8 cellular contexts compared by ENCODE assay signal in the genomic region with DNA sequence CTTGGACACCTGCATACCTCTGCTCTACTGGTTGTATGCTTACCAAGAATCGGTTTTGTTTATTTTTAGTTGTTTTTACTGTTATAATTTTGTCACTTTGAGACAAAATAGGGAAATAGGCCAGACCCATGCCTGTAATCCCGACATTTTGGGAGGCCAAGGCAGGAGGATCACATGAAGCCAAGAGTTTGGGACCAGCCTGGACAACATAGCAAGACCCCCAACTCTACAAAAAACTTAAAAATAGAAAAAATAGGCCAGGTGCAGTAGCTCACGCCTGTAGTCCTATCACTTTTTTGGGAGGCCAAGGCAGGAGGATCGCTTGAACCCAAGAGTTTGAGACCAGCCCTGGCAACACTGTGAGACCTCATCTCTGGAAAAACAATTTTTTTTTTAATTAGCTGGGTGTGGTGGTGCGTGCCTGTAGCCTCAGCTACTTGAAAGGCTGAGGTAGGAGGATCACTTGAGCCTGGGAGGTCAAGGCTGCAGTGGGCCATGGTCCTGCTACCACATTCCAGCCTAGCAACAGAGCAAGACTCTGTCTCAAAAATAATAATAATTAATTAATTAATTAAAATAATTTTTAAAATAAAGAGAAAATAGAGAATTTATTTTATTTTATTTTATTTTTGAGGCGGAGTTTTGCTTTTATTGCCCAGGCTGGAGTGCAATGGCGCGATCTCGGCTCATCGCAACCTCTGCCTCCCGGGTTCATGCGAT. TPM values are rescaled to one million over a fixed set of nuclear protein-coding genes. Genes with fewer than 3 reads are reported as not detected.
DNase-seq lines count a peak whose midpoint lies in the region; ATAC-seq and TF ChIP-seq lines count a peak whose summit lies in the region.

No MANE protein-coding gene starts in this region.

- peak overlapping the region in 3 of 9 donors; percentile 36 to 98 (median 94) for H3K27ac Mint-ChIP-seq in naive thymus-derived CD4-positive, alpha-beta T cell

- no peaks in the 10 kb centered on the region for H3K9me3 ChIP-seq in naive thymus-derived CD4-positive, alpha-beta T cell (ENCODE audit: control insufficient read depth in 2 of 3, low read length in 3 of 3)

- H3K4me3 Mint-ChIP-seq in naive thymus-derived CD4-positive, alpha-beta T cell: peak overlapping the region; percentile 38 to 100 (median 96)

- H3K36me3 ChIP-seq in brain microvascular endothelial cell (replicated peaks): no peaks in the 10 kb centered on the region
- H3K36me3 ChIP-seq in naive thymus-derived CD4-positive, alpha-beta T cell (ENCODE audit: control insufficient read depth in 2 of 3, insufficient read depth in 3 of 3, low read length in 3 of 3): peaks cover 0 to 5% (median 0%) of the 10 kb centered on the region in 3 experiments

- ATAC-seq in naive thymus-derived CD4-positive, alpha-beta T cell: no peak
- ATAC-seq in GM18870 (IDR thresholded peaks at IDR 0.05; ENCODE audit: unreplicated experiment) (no peak), HG02610 (IDR thresholded peaks at IDR 0.05; ENCODE audit: unreplicated experiment) (no peak), GM18517 (IDR thresholded peaks at IDR 0.05; ENCODE audit: unreplicated experiment) (no peak)

- H3K4me3 ChIP-seq in GM12865 (ENCODE audit: low read depth, low read length) (peak overlapping the region; percentile 93), brain microvascular endothelial cell (ENCODE audit: low read depth, low read length) (peak overlapping the region; percentile 100)
- peak overlapping the region; percentile 98 for H3K4me3 ChIP-seq in naive thymus-derived CD4-positive, alpha-beta T cell (ENCODE audit: low read length)

- peaks cover 21 to 41% (median 34%) of the 10 kb centered on the region in 7 donors for H3K4me1 Mint-ChIP-seq in naive thymus-derived CD4-positive, alpha-beta T cell

- no peaks in the 10 kb centered on the region for H3K27me3 ChIP-seq in brain microvascular endothelial cell (replicated peaks)
- no peaks in the 10 kb centered on the region for H3K27me3 ChIP-seq in naive thymus-derived CD4-positive, alpha-beta T cell (ENCODE audit: control insufficient read depth in 2 of 2, insufficient read depth in 2 of 2, low read length in 2 of 2)

- intact Hi-C loops in naive thymus-derived CD4-positive, alpha-beta T cell (cut with micrococcal nuclease): no loop called here

- H3K27ac ChIP-seq in 22Rv1 (peak overlapping the region; percentile 96), brain microvascular endothelial cell (peak overlapping the region; percentile 83)
- no peak overlapping the region for H3K27ac ChIP-seq in naive thymus-derived CD4-positive, alpha-beta T cell (ENCODE audit: low read depth, low read length)

- H3K27me3 Mint-ChIP-seq in naive thymus-derived CD4-positive, alpha-beta T cell: peaks cover 0 to 20% (median 0%) of the 10 kb centered on the region in 5 donors

- H3K4me1 ChIP-seq in naive thymus-derived CD4-positive, alpha-beta T cell (ENCODE audit: control insufficient read depth in 2 of 2, insufficient read depth in 2 of 2, low read length in 2 of 2): peaks cover 7 to 13% of the 10 kb centered on the region in 2 donors

- CTCF ChIA-PET in naive thymus-derived CD4-positive, alpha-beta T cell (lab: Charles Lee): interaction anchor here (0.7 kb wide), 1 partner anchor 112 kb away, joined by 5 read pairs; no protein-coding TSS in a partner anchor

- peaks cover 0 to 8% (median 6%) of the 10 kb centered on the region in 5 donors for H3K36me3 Mint-ChIP-seq in naive thymus-derived CD4-positive, alpha-beta T cell

- DNase-seq in GM12865 (ENCODE audit: low read depth) (no peak), brain microvascular endothelial cell (no peak), RPMI8226 (no peak)
- no peak for DNase-seq in naive thymus-derived CD4-positive, alpha-beta T cell

- in situ Hi-C loops in brain microvascular endothelial cell (cut with HindIII; ENCODE audit: low pct_ligation_motif_present, low sequenced_read_pairs): no loop called here

- peaks cover 0 to 2% (median 0%) of the 10 kb centered on the region in 11 donors for H3K9me3 Mint-ChIP-seq in naive thymus-derived CD4-positive, alpha-beta T cell

- no peak for TF ChIP-seq CTCF in 22Rv1 (IDR thresholded peaks at IDR 0.05)
- TF ChIP-seq CTCF in GM12865 (IDR thresholded peaks at IDR 0.05; ENCODE audit: insufficient read depth, low read depth, low read length, missing control alignments): no peak
- TF ChIP-seq CTCF in brain microvascular endothelial cell (IDR thresholded peaks at IDR 0.05; ENCODE audit: low read depth, low read length, missing control alignments): no peak

- POLR2A ChIA-PET in naive thymus-derived CD4-positive, alpha-beta T cell (lab: Charles Lee): no interaction called here

RNA-seq across cellular contexts. Expression of a gene that starts 1.3 kb away (rescaled TPM):
- total RNA-seq in naive thymus-derived CD4-positive, alpha-beta T cell: 10 to 100 TPM; 19.9 to 35.7 (median 23.5) TPM
- polyA plus RNA-seq in naive thymus-derived CD4-positive, alpha-beta T cell: 10 to 100 TPM; 60.1 to 64.8 TPM

RNA-seq across cellular contexts. Expression of a gene that starts 13.1 kb away (rescaled TPM):
- total RNA-seq in naive thymus-derived CD4-positive, alpha-beta T cell: under 1 TPM in 1 of 5 experiments, not detected in 4; 0.85 TPM
- not detected for polyA plus RNA-seq in naive thymus-derived CD4-positive, alpha-beta T cell
